8 cellular contexts compared by ENCODE assay signal in genomic region chr10:103504181-103504783, GRCh38. TPM values are rescaled to one million over a fixed set of nuclear protein-coding genes. Genes with fewer than 3 reads are reported as not detected.
DNase-seq lines count a peak whose midpoint lies in the region; ATAC-seq and TF ChIP-seq lines count a peak whose summit lies in the region.
"Had no signal": no experiment of that assay in that cellular context is flagged by ENCODE, and none has a peak within 500 bp of the region (broad histone marks: within the 10 kb centered on the region; RNA-seq: fewer than 3 reads in every experiment).

No MANE protein-coding gene starts in this region.

- H3K27ac ChIP-seq in SJSA1 (peak overlapping the region; percentile 18; the same call in 1 of the 2 replicates), mammary epithelial cell (ENCODE audit: insufficient read depth, low read depth, low read length) (no peak overlapping the region), upper lobe of left lung (no peak overlapping the region)

- H3K9me3 ChIP-seq in SJSA1 (replicated peaks): no peaks in the 10 kb centered on the region
- H3K9me3 ChIP-seq in mammary epithelial cell (replicated peaks; ENCODE audit: insufficient read depth, low read length): no peaks in the 10 kb centered on the region
- H3K9me3 ChIP-seq in upper lobe of left lung: no peaks in the 10 kb centered on the region

- peak; percentile 95 to 97 for DNase-seq in SJSA1 (ENCODE audit: low read depth in 1 of 2, low spot score in 2 of 2)
- DNase-seq in mammary epithelial cell: peak; percentile 74
- DNase-seq in posterior vena cava (ENCODE audit: low spot score): peak; percentile 58
- DNase-seq in SHP77 treated with DMSO at 0.1 percent for 48 hours (lab: John Stamatoyannopoulos, UW): no peak
- DNase-seq in GM13976 (ENCODE audit: low spot score): no peak
- no peak for DNase-seq in upper lobe of left lung

- intact Hi-C loops in mammary epithelial cell (cut with micrococcal nuclease): no loop called here
- intact Hi-C loops in posterior vena cava (cut with DNase I): no loop called here

- in situ Hi-C loops in mammary epithelial cell (cut with MboI; ENCODE audit: low sequenced_read_pairs in 2 of 2): no loop called here
- in situ Hi-C loops in GM13976 (cut with MboI; ENCODE audit: low sequenced_read_pairs, unreplicated experiment): no loop called here

- H3K9ac ChIP-seq in mammary epithelial cell (ENCODE audit: insufficient read depth, low read length): no peak overlapping the region

- peaks cover 70% of the 10 kb centered on the region for H3K27me3 ChIP-seq in SJSA1 (replicated peaks)
- H3K27me3 ChIP-seq in mammary epithelial cell (ENCODE audit: insufficient read depth, low read length): no peaks in the 10 kb centered on the region
- peaks cover 0 to 3% (median 0%) of the 10 kb centered on the region in 4 donors for H3K27me3 ChIP-seq in upper lobe of left lung

- H3K4me2 ChIP-seq in mammary epithelial cell (ENCODE audit: insufficient read depth, low read depth, low read length): no peak overlapping the region

- no peak for TF ChIP-seq CTCF in mammary epithelial cell (conservative IDR thresholded peaks at IDR 0.05 in 1 of 2, IDR thresholded peaks at IDR 0.05 in 1 of 2; ENCODE audit: extremely low read depth in 1 of 2, insufficient read depth in 1 of 2, low read depth in 1 of 2, low read length in 2 of 2)
- no peak for TF ChIP-seq CTCF in GM13976 (IDR thresholded peaks at IDR 0.05; ENCODE audit: borderline replicate concordance, control extremely low read depth, extremely low read depth, insufficient read depth, missing control alignments)
- TF ChIP-seq CTCF in upper lobe of left lung (IDR thresholded peaks at IDR 0.05): no peak

- H3K4me1 ChIP-seq in SJSA1 (replicated peaks): peaks cover 11% of the 10 kb centered on the region
- no peaks in the 10 kb centered on the region for H3K4me1 ChIP-seq in mammary epithelial cell (ENCODE audit: insufficient read depth, low read length)
- H3K4me1 ChIP-seq in upper lobe of left lung: peaks cover 0 to 5% (median 0%) of the 10 kb centered on the region in 4 donors

- no peak overlapping the region for H2AFZ ChIP-seq in mammary epithelial cell (ENCODE audit: low read depth, low read length)

- no peaks in the 10 kb centered on the region for H4K20me1 ChIP-seq in mammary epithelial cell (ENCODE audit: insufficient read depth, low read length)

- WGBS in mammary epithelial cell (ENCODE audit: low coverage, missing lambda C conversion rate): 77% methylated on average over 10 of the region's 10 CpGs
- 45 to 46% methylated on average over 10 of the region's 10 CpGs for WGBS in upper lobe of left lung, 2 donors

- dilution Hi-C loops in mammary epithelial cell (cut with HindIII; ENCODE audit: low sequenced_read_pairs): no loop called here

- no peak for TF ChIP-seq EP300 in upper lobe of left lung (IDR thresholded peaks at IDR 0.05)

- TF ChIP-seq POLR2A in upper lobe of left lung (IDR thresholded peaks at IDR 0.05): no peak

- ATAC-seq in HG02610 (IDR thresholded peaks at IDR 0.05; ENCODE audit: unreplicated experiment): peak; percentile 69
- ATAC-seq in upper lobe of left lung (ENCODE audit: low FRiP score in 2 of 2): no peak

- H3K4me3 ChIP-seq in SJSA1 (no peak overlapping the region), mammary epithelial cell (replicated peaks in 1 of 3; ENCODE audit: insufficient read depth in 1 of 3, low read depth in 2 of 3, low read length in 3 of 3) (no peak overlapping the region), upper lobe of left lung (no peak overlapping the region)

- no peaks in the 10 kb centered on the region for H3K79me2 ChIP-seq in mammary epithelial cell (ENCODE audit: insufficient read depth, low read length)

- no TSS peak for BruUV-seq in mammary epithelial cell (replicated peaks; lab: Mats Ljungman, UMichigan)

- H3K36me3 ChIP-seq in SJSA1 (no peaks in the 10 kb centered on the region), mammary epithelial cell (ENCODE audit: insufficient read depth, low read length) (no peaks in the 10 kb centered on the region), upper lobe of left lung (no peaks in the 10 kb centered on the region)

- CTCF ChIA-PET in mammary epithelial cell (lab: Charles Lee; ENCODE audit: low non-redundant PET): no interaction called here

RNA-seq across cellular contexts. Expression of gene NEURL1, which starts 10.8 kb away (rescaled TPM):
- not detected in 2 replicates for total RNA-seq in SJSA1 (2014; rRNA removed; shearing (Covaris generic))
- total RNA-seq in mammary epithelial cell (1 to 10 TPM in 1 of 2 donors, under 1 TPM in 1; 0.50 to 1.1 TPM), posterior vena cava (under 1 TPM; 0.37 to 0.48 TPM), upper lobe of left lung (1 to 10 TPM in 1 of 6 donors, under 1 TPM in 4, not detected in 1; 0.22 to 1.1 (median 0.80) TPM)
- polyA plus RNA-seq in mammary epithelial cell: 0.10 TPM
- polyA minus RNA-seq in mammary epithelial cell: not detected

RNA-seq across cellular contexts. Expression of gene CALHM3, which starts 25.2 kb away (rescaled TPM):
- not detected in 2 replicates for total RNA-seq in SJSA1 (2014; rRNA removed; shearing (Covaris generic))
- total RNA-seq in mammary epithelial cell (not detected), posterior vena cava (not detected), upper lobe of left lung (under 1 TPM in 2 of 6 donors, not detected in 4; 0.30 to 0.79 TPM)
- not detected for polyA plus RNA-seq in mammary epithelial cell
- not detected for polyA minus RNA-seq in mammary epithelial cell
- total RNA-seq: naive thymus-derived CD8-positive, alpha-beta T cell had no signal
- polyA plus RNA-seq: naive thymus-derived CD8-positive, alpha-beta T cell had no signal

RNA-seq across cellular contexts. Expression of gene CALHM1, which starts 45.6 kb away (rescaled TPM):
- not detected in 2 replicates for total RNA-seq in SJSA1 (2014; rRNA removed; shearing (Covaris generic))
- total RNA-seq in mammary epithelial cell (not detected), posterior vena cava (not detected), upper lobe of left lung (not detected)
- not detected for polyA plus RNA-seq in mammary epithelial cell
- not detected for polyA minus RNA-seq in mammary epithelial cell
- total RNA-seq: naive thymus-derived CD8-positive, alpha-beta T cell had no signal

RNA-seq across cellular contexts. Expression of gene CALHM2, which starts 52.1 kb away (rescaled TPM):
- not detected in 2 replicates for total RNA-seq in SJSA1 (2014; rRNA removed; shearing (Covaris generic))
- total RNA-seq in mammary epithelial cell: 1 to 10 TPM; 3.2 to 4.8 TPM
- polyA plus RNA-seq in mammary epithelial cell: 7.9 TPM
- polyA minus RNA-seq in mammary epithelial cell: 5.7 TPM
- 10 to 100 TPM; 49.8 to 59.4 TPM for total RNA-seq in posterior vena cava
- 10 to 100 TPM; 25.6 to 56.8 (median 40.5) TPM for total RNA-seq in upper lobe of left lung

Comparison
In these comparisons a context has a peak if more than half of its experiments do, and no peak if none do; other contexts are left out.
1. DNase-seq: peak in SJSA1 (2 of 2), mammary epithelial cell (single experiment) and posterior vena cava (single experiment); none in SHP77 treated with DMSO at 0.1 percent for 48 hours (single experiment), GM13976 (single experiment) and upper lobe of left lung (0 of 2).